Comparison of ENCODE assay signal across 8 cellular contexts in genomic region chr7:103524042-103524907, GRCh38.
A peak's percentile ranks its signal among the peaks of the same experiment; 100 is the strongest.
DNase-seq lines count a peak whose midpoint lies in the region; ATAC-seq and FAIRE-seq lines count a peak whose summit lies in the region.

No MANE protein-coding gene starts in this region.

- ATAC-seq in GM21825 (IDR thresholded peaks at IDR 0.05; ENCODE audit: unreplicated experiment) (no peak), GM18517 (IDR thresholded peaks at IDR 0.05; ENCODE audit: unreplicated experiment) (no peak), HG03442 (IDR thresholded peaks at IDR 0.05; ENCODE audit: unreplicated experiment) (no peak)

- H3K4me1 ChIP-seq in Karpas-422 (ENCODE audit: low read length) (no peaks in the 10 kb centered on the region), adipocyte (ENCODE audit: control insufficient read depth, insufficient read depth, low read length) (peaks cover 14% of the 10 kb centered on the region)

- H3K9me3 ChIP-seq in Karpas-422 (ENCODE audit: low read length) (no peaks in the 10 kb centered on the region), adipocyte (ENCODE audit: control insufficient read depth, low read length) (no peaks in the 10 kb centered on the region)

- no peak overlapping the region for H3K27ac ChIP-seq in Karpas-422 (ENCODE audit: low read length)

- no peaks in the 10 kb centered on the region for H3K9me2 ChIP-seq in Karpas-422 (replicated peaks; ENCODE audit: insufficient read depth, low read length)

- H3K27me3 ChIP-seq in Karpas-422 (ENCODE audit: low read length) (no peaks in the 10 kb centered on the region), adipocyte (replicated peaks; ENCODE audit: control insufficient read depth, insufficient read depth, low read length) (no peaks in the 10 kb centered on the region)

- H3K4me3 ChIP-seq in Karpas-422 (ENCODE audit: low read length) = no peak overlapping the region
- peak overlapping the region; percentile 71 for H3K4me3 ChIP-seq in adipocyte (ENCODE audit: low read length)

- no peak overlapping the region for H3K4me2 ChIP-seq in Karpas-422 (ENCODE audit: low read depth, low read length, poor library complexity, severe bottlenecking)

- no peak overlapping the region for H2AFZ ChIP-seq in Karpas-422 (ENCODE audit: low read length)

- H4K20me1 ChIP-seq in Karpas-422 (ENCODE audit: insufficient read depth, low read depth, low read length) = no peaks in the 10 kb centered on the region

- H3K36me3 ChIP-seq in Karpas-422 (ENCODE audit: insufficient read depth, low read length) (no peaks in the 10 kb centered on the region), adipocyte (ENCODE audit: control insufficient read depth, insufficient read depth, low read length, severe bottlenecking) (no peaks in the 10 kb centered on the region)

- no peak overlapping the region for H3K9ac ChIP-seq in Karpas-422 (ENCODE audit: low read length)
- peak overlapping the region; percentile 41 for H3K9ac ChIP-seq in adipocyte (ENCODE audit: low read length)

- peak; percentile 96 for FAIRE-seq in islet of Langerhans (lab: Jason Lieb, UNC)

- no peaks in the 10 kb centered on the region for H3K79me2 ChIP-seq in Karpas-422 (ENCODE audit: low read length)

- DNase-seq in DMS114 treated with DMSO at 0.1 percent for 48 hours (lab: John Stamatoyannopoulos, UW; ENCODE audit: unreplicated experiment) = peak; percentile 30
- DNase-seq in Karpas-422 = peak; percentile 65
- peak; percentile 67 for DNase-seq in adipocyte (ENCODE audit: low read depth)
- DNase-seq in T-helper 9 cell = no peak
